ENCODE assay signal across 8 cellular contexts in genomic region chr15:75029378-75030022, GRCh38. TPM values are rescaled to one million over a fixed set of nuclear protein-coding genes. Genes with fewer than 3 reads are reported as not detected.
DNase-seq lines count a peak whose midpoint lies in the region; ATAC-seq and TF ChIP-seq lines count a peak whose summit lies in the region.

No MANE protein-coding gene starts in this region.

- CTCF ChIA-PET in A673 (lab: Charles Lee), result interaction anchor here (0.7 to 1.6 kb wide), 4 partner anchors 172 to 655 kb away, joined by 5 to 13 read pairs (median 8); partner anchors contain the start of genes C15orf39 and MAN2C1

- no peak overlapping the region for H2AFZ ChIP-seq in neural progenitor cell (replicated peaks)

- TF ChIP-seq CTCF in A673 (conservative IDR thresholded peaks at IDR 0.05; ENCODE audit: low read depth, low read length) (peak; percentile 92), neural progenitor cell (IDR thresholded peaks at IDR 0.05) (peak; percentile 97)

- H3K9me3 Mint-ChIP-seq in neural progenitor cell, result no peaks in the 10 kb centered on the region
- H3K9me3 Mint-ChIP-seq in stimulated activated naive CD8-positive, alpha-beta T cell treated with anti-CD3 and anti-CD28 coated beads, Interleukin-15, amount 100 ng/mL, for 72 hours, result no peaks in the 10 kb centered on the region

- peaks cover 6% of the 10 kb centered on the region for H3K27me3 Mint-ChIP-seq in neural progenitor cell (ENCODE audit: insufficient read depth, low read depth)
- H3K27me3 Mint-ChIP-seq in stimulated activated naive CD8-positive, alpha-beta T cell treated with anti-CD3 and anti-CD28 coated beads, Interleukin-15, amount 100 ng/mL, for 72 hours, result no peaks in the 10 kb centered on the region

- H3K36me3 ChIP-seq in A673 (ENCODE audit: insufficient read depth, low read length, poor library complexity, severe bottlenecking), result no peaks in the 10 kb centered on the region
- H3K36me3 ChIP-seq in SJSA1, result peaks cover 13% of the 10 kb centered on the region; the same call in 1 of the 2 replicates
- no peaks in the 10 kb centered on the region for H3K36me3 ChIP-seq in neural progenitor cell

- ATAC-seq in GM18517 (IDR thresholded peaks at IDR 0.05; ENCODE audit: unreplicated experiment), result peak; percentile 56
- ATAC-seq in stimulated activated naive CD8-positive, alpha-beta T cell treated with anti-CD3 and anti-CD28 coated beads, Interleukin-15, amount 100 ng/mL, for 72 hours, result peak; percentile 89

- H3K4me3 ChIP-seq in A673 (ENCODE audit: low read depth, low read length, poor library complexity, severe bottlenecking), result peak overlapping the region; percentile 21
- H3K4me3 ChIP-seq in SJSA1, result no peak overlapping the region
- H3K4me3 ChIP-seq in neural progenitor cell, result no peak overlapping the region

- H3K4me1 ChIP-seq in A673 (ENCODE audit: insufficient read depth, low read length, poor library complexity, severe bottlenecking) (peaks cover 54% of the 10 kb centered on the region), SJSA1 (replicated peaks) (peaks cover 26% of the 10 kb centered on the region), neural progenitor cell (peaks cover 6% of the 10 kb centered on the region)

- H3K4me1 Mint-ChIP-seq in neural progenitor cell, result peaks cover 7% of the 10 kb centered on the region
- peaks cover 64% of the 10 kb centered on the region for H3K4me1 Mint-ChIP-seq in stimulated activated naive CD8-positive, alpha-beta T cell treated with anti-CD3 and anti-CD28 coated beads, Interleukin-15, amount 100 ng/mL, for 72 hours

- peak overlapping the region; percentile 86 for H3K27ac Mint-ChIP-seq in neural progenitor cell
- peak overlapping the region; percentile 45 to 49 for H3K27ac Mint-ChIP-seq in stimulated activated naive CD8-positive, alpha-beta T cell treated with anti-CD3 and anti-CD28 coated beads, Interleukin-15, amount 100 ng/mL, for 72 hours

- no peak overlapping the region for H3K4me2 ChIP-seq in neural progenitor cell

- H3K9ac ChIP-seq in neural progenitor cell, result no peak overlapping the region

- intact Hi-C loops in A673 (cut with micrococcal nuclease; ENCODE audit: unreplicated experiment), result loop anchor here (1.0 to 10.0 kb wide), 4 partner anchors 175 to 654 kb away; no protein-coding TSS in a partner anchor

- H4K20me1 ChIP-seq in neural progenitor cell (ENCODE audit: low read depth), result peaks cover 6% of the 10 kb centered on the region

- H3K36me3 Mint-ChIP-seq in neural progenitor cell, result peaks cover 7% of the 10 kb centered on the region

- POLR2A ChIA-PET in A673 (lab: Charles Lee; ENCODE audit: low non-redundant PET), result no interaction called here

- H3K9me3 ChIP-seq in A673 (ENCODE audit: low read depth, low read length, poor library complexity, severe bottlenecking) (no peaks in the 10 kb centered on the region), SJSA1 (replicated peaks) (no peaks in the 10 kb centered on the region), neural progenitor cell (ENCODE audit: low read depth) (no peaks in the 10 kb centered on the region)

- BruUV-seq in A673 (replicated peaks; lab: Mats Ljungman, UMichigan), result no TSS peak

- no peaks in the 10 kb centered on the region for H3K27me3 ChIP-seq in A673 (replicated peaks; ENCODE audit: insufficient read depth, low read depth, low read length, poor library complexity)
- H3K27me3 ChIP-seq in SJSA1 (replicated peaks), result no peaks in the 10 kb centered on the region
- H3K27me3 ChIP-seq in neural progenitor cell, result no peaks in the 10 kb centered on the region

- no peaks in the 10 kb centered on the region for H3F3A ChIP-seq in neural progenitor cell (ENCODE audit: low read depth)

- H3K27ac ChIP-seq in A673 (ENCODE audit: low read depth, low read length, poor library complexity, severe bottlenecking) (peak overlapping the region; percentile 66), SJSA1 (peak overlapping the region; percentile 48), neural progenitor cell (no peak overlapping the region)

- no peak overlapping the region for H3K4me3 Mint-ChIP-seq in neural progenitor cell
- H3K4me3 Mint-ChIP-seq in stimulated activated naive CD8-positive, alpha-beta T cell treated with anti-CD3 and anti-CD28 coated beads, Interleukin-15, amount 100 ng/mL, for 72 hours, result no peak overlapping the region

- peaks cover 22% of the 10 kb centered on the region for H3K79me2 ChIP-seq in neural progenitor cell (ENCODE audit: low read depth)

- DNase-seq in A673 (ENCODE audit: low spot score) (peak; percentile 97), LHCN-M2 (ENCODE audit: low read depth) (peak; percentile 68), SJSA1 (ENCODE audit: low read depth in 1 of 2, low spot score in 2 of 2) (peak; percentile 88 to 93), activated gamma-delta T cell treated with Interleukin-2 at 50 U/mL for 16 hours (peak; percentile 92), fibroblast of the conjunctiva (ENCODE audit: low read depth) (peak; percentile 83), neural progenitor cell (ENCODE audit: low spot score) (peak; percentile 91)
- peak; percentile 83 for DNase-seq in stimulated activated naive CD8-positive, alpha-beta T cell treated with anti-CD3 and anti-CD28 coated beads, Interleukin-15, amount 100 ng/mL, for 72 hours

RNA-seq across cellular contexts. Expression of gene PPCDC, which starts 6.1 kb away (rescaled TPM):
- 13.3 and 18.9 TPM in 2 replicates for total RNA-seq in A673 (2021)
- 21.1 and 22.8 TPM in 2 replicates for total RNA-seq in LHCN-M2 (2014; rRNA removed)
- polyA plus RNA-seq in LHCN-M2 (2012), result 8.9 TPM
- 12.9 and 25.0 TPM in 2 replicates for total RNA-seq in SJSA1 (2014; rRNA removed; shearing (Covaris generic))
- total RNA-seq in neural progenitor cell (ENCODE audit: low replicate concordance), result 15.8 and 38.6 TPM in 2 replicates

RNA-seq across cellular contexts. Expression of gene SCAMP5, which starts 34.1 kb away (rescaled TPM):
- total RNA-seq in A673 (2021) (3.8 and 5.8 TPM in 2 replicates), LHCN-M2 (2014; rRNA removed) (0.51 and 0.98 TPM in 2 replicates), neural progenitor cell (ENCODE audit: low replicate concordance) (16.4 and 24.9 TPM in 2 replicates)
- polyA plus RNA-seq in LHCN-M2 (2012), result 1.6 TPM
- total RNA-seq in SJSA1 (2014; rRNA removed; shearing (Covaris generic)), result 0.09 and 0.29 TPM in 2 replicates
